ENCODE assay signal across 2 cellular contexts in genomic region chr1:150663322-150663721, GRCh38.
TF ChIP-seq lines count a peak whose summit lies in the region.

No MANE protein-coding gene starts in this region.

TF ChIP-seq in HepG2, 621 proteins besides CTCF, POLR2A, EP300 and RAD21:
- TF ChIP-seq TEAD3 (CRISPR knock-in tag; optimal IDR thresholded peaks at IDR 0.05; ENCODE audit: borderline replicate concordance): no peak
- TF ChIP-seq MAFF (IDR thresholded peaks at IDR 0.05; ENCODE audit: low read depth, low read length): peak; percentile 94
- TF ChIP-seq ZBTB1 (CRISPR knock-in tag; IDR thresholded peaks at IDR 0.05; ENCODE audit: borderline replicate concordance): no peak
- no peak for TF ChIP-seq ZNF280B (CRISPR knock-in tag; IDR thresholded peaks at IDR 0.05; ENCODE audit: borderline replicate concordance)
- TF ChIP-seq ZNF597 (CRISPR knock-in tag; IDR thresholded peaks at IDR 0.05): no peak
- TF ChIP-seq MAFK (conservative IDR thresholded peaks at IDR 0.05 in 1 of 2, IDR thresholded peaks at IDR 0.05 in 1 of 2; ENCODE audit: low read length in 2 of 2): peak; percentile 89 to 97
- TF ChIP-seq KIAA2018 (CRISPR knock-in tag; IDR thresholded peaks at IDR 0.05; ENCODE audit: borderline replicate concordance): no peak

TF ChIP-seq in IMR-90, 13 proteins besides CTCF, POLR2A, EP300 and RAD21:
- TF ChIP-seq MAFK (IDR thresholded peaks at IDR 0.05; ENCODE audit: low read depth, low read length) (peak; percentile 95), SMC3 (IDR thresholded peaks at IDR 0.05; ENCODE audit: low read depth, low read length) (no peak)
